ENCODE assay signal across 18 cellular contexts in genomic region chr5:99589424-99589823, GRCh38.
DNase-seq lines count a peak whose midpoint lies in the region; ATAC-seq, FAIRE-seq and TF ChIP-seq lines count a peak whose summit lies in the region.
"Had no signal": no experiment of that assay in that cellular context is flagged by ENCODE, and none has a peak within 500 bp of the region (broad histone marks: within the 10 kb centered on the region; RNA-seq: fewer than 3 reads in every experiment).

No MANE protein-coding gene starts in this region.

- DNase-seq in GM18507 (ENCODE audit: extremely low spot score, insufficient read length, low read depth) (no peak), lower leg skin (ENCODE audit: low spot score in 2 of 2) (no peak)
- DNase-seq: AML-193; Caco-2; Calu3; CD4-positive, alpha-beta T cell; CD8-positive, alpha-beta T cell; DMS79 treated with DMSO at 0.1 percent for 48 hours; GF-D8 had no signal

- no peak for TF ChIP-seq CTCF in lower leg skin (IDR thresholded peaks at IDR 0.05)

- H3K4me3 ChIP-seq in lower leg skin (ENCODE audit: low read depth, poor library complexity, severe bottlenecking), result no peak overlapping the region
- H3K4me3 ChIP-seq: A549; BLaER1 treated with 17β-estradiol and CSF1 and Interleukin-3, amounts not matched to agents 10 nM and 100 nM had no signal

- ATAC-seq in GM18907 (IDR thresholded peaks at IDR 0.05; ENCODE audit: unreplicated experiment) (peak; percentile 50), HG03354 (IDR thresholded peaks at IDR 0.05; ENCODE audit: poor library complexity, severe bottlenecking, unreplicated experiment) (peak; percentile 43), HG03439 (IDR thresholded peaks at IDR 0.05; ENCODE audit: unreplicated experiment) (no peak)
- ATAC-seq: A549; CD8-positive, alpha-beta T cell had no signal

- intact Hi-C loops in lower leg skin (cut with DNase I; ENCODE audit: low total_unique reads), result no loop called here

- peak; percentile 39 for FAIRE-seq in GM18507 (lab: Jason Lieb, UNC)
- FAIRE-seq: A549, D721Med, G401.6, GM12892, GM19239 had no signal

- WGBS in lower leg skin, 2 donors, result 92 to 98% methylated on average over 1 of the region's 1 CpG

- TF ChIP-seq POLR2A in lower leg skin (IDR thresholded peaks at IDR 0.05), result no peak
